Comparison of ENCODE assay signal across 11 cellular contexts in the genomic region with DNA sequence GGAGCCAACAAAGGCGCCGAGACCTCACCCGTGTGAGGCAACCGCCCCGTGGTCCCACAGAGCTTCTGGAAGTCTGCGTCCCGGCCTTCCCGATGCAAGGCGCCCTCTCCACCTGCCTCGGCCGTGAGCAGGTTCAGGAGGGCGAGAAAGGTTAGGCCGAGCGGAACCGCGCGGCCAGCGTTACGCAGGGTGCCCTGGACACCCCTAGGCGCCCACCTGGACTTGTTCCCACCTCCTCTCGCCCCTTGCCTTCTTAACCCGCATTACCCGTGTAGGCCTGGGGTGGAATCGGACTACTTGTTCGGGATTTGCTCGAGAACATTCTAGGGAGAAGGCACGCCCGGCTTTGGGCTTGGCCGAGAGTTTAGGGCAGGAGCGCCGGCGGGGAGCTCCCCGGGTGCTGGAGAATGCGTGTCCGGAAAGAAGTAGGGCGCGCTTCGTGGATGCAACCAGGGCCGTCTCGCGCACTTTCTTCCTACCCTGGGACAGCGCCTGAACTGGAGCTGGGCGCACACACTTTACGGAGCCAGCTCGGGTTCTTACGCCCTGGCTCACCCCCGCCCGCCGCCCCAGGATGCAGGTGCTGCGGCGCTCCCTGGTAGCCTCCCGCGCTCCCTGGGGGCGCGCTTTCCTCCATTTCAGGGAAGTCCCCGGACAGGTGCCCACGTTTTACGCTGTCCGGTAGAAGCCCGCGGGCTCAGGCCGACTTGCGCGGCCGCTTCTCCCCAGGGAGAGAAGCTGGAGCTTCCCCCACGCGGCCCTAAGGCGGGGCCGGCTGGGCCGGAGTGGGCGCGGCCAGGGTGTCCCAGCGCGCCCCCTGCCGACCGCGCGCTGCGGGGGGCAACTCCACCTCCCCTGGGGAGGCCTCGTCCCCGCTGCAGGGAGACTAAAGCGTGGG.
A peak's percentile ranks its signal among the peaks of the same experiment; 100 is the strongest.
DNase-seq lines count a peak whose midpoint lies in the region; ATAC-seq and TF ChIP-seq lines count a peak whose summit lies in the region.
"Had no signal": no experiment of that assay in that cellular context is flagged by ENCODE, and none has a peak within 500 bp of the region (broad histone marks: within the 10 kb centered on the region; RNA-seq: fewer than 3 reads in every experiment).

No MANE protein-coding gene starts in this region.

- no peaks in the 10 kb centered on the region for H3K36me3 Mint-ChIP-seq in type B pancreatic cell

- H3K4me3 ChIP-seq in NB4 (ENCODE audit: low read depth, low read length), result peak overlapping the region; percentile 40
- peak overlapping the region; percentile 55 for H3K4me3 ChIP-seq in left ventricle myocardium inferior
- H3K4me3 ChIP-seq: lung had no signal

- H3K36me3 ChIP-seq in left ventricle myocardium inferior, result no peaks in the 10 kb centered on the region

- H3K4me1 ChIP-seq in left ventricle myocardium inferior, result peaks cover 46% of the 10 kb centered on the region

- peaks cover 85% of the 10 kb centered on the region for H3K27me3 Mint-ChIP-seq in type B pancreatic cell

- no peak overlapping the region for H3K27ac Mint-ChIP-seq in type B pancreatic cell

- peaks cover 88% of the 10 kb centered on the region for H3K27me3 ChIP-seq in left ventricle myocardium inferior (ENCODE audit: low read depth)

- ATAC-seq in GM19328 (IDR thresholded peaks at IDR 0.05; ENCODE audit: unreplicated experiment) (no peak), HG03135 (IDR thresholded peaks at IDR 0.05; ENCODE audit: unreplicated experiment) (no peak)

- no peak overlapping the region for H3K27ac ChIP-seq in left ventricle myocardium inferior (replicated peaks)

- no peak for TF ChIP-seq POLR2A in NB4 (IDR thresholded peaks at IDR 0.05; ENCODE audit: extremely low read depth, insufficient read length)

- peak; percentile 75 for TF ChIP-seq CTCF in NB4 (IDR thresholded peaks at IDR 0.05; ENCODE audit: low read depth, low read length)
- peak; percentile 35 for TF ChIP-seq CTCF in left ventricle myocardium inferior (IDR thresholded peaks at IDR 0.05; ENCODE audit: borderline replicate concordance)
- TF ChIP-seq CTCF in type B pancreatic cell (conservative IDR thresholded peaks at IDR 0.05), result peak; percentile 42

- DNase-seq in activated CD8-positive, alpha-beta memory T cell treated with anti-CD3 and anti-CD28 coated beads, Interleukin-2, amount 50 U/mL, for 48 hours, result peak; percentile 66
- DNase-seq in activated CD8-positive, alpha-beta memory T cell treated with anti-CD3 and anti-CD28 coated beads, Interleukin-2, amount 50 U/mL, for 4 hours, result no peak
- DNase-seq in NB4 (ENCODE audit: low read depth) (peak; percentile 89), left ventricle myocardium inferior (no peak), type B pancreatic cell (ENCODE audit: extremely low spot score, unreplicated experiment) (no peak), NCI-H1105 treated with DMSO at 0.1 percent for 48 hours (lab: John Stamatoyannopoulos, UW) (no peak)
- DNase-seq: COR-L47; stimulated activated naive CD4-positive, alpha-beta T cell had no signal

- H3K4me1 Mint-ChIP-seq in type B pancreatic cell (ENCODE audit: unreplicated experiment), result peaks cover 8% of the 10 kb centered on the region

- intact Hi-C loops in left ventricle myocardium inferior (cut with micrococcal nuclease), result no loop called here

- H3K9me3 Mint-ChIP-seq in type B pancreatic cell, result no peaks in the 10 kb centered on the region

- H3K4me3 Mint-ChIP-seq in type B pancreatic cell, result no peak overlapping the region

- no peaks in the 10 kb centered on the region for H3K9me3 ChIP-seq in left ventricle myocardium inferior (replicated peaks)

Comparison
In these comparisons a context has a peak if more than half of its experiments do, and no peak if none do; other contexts are left out.
1. DNase-seq: peak in activated CD8-positive, alpha-beta memory T cell treated with anti-CD3 and anti-CD28 coated beads, Interleukin-2, amount 50 U/mL, for 48 hours (single experiment) and NB4 (single experiment); none in activated CD8-positive, alpha-beta memory T cell treated with anti-CD3 and anti-CD28 coated beads, Interleukin-2, amount 50 U/mL, for 4 hours (single experiment), left ventricle myocardium inferior (single experiment), type B pancreatic cell (single experiment) and NCI-H1105 treated with DMSO at 0.1 percent for 48 hours (single experiment).
2. Peak in every context shown above with its lines, with median percentiles within 50 percentile points of each other: CTCF ChIP-seq.